1 cellular context compared by ENCODE assay signal in the genomic region with DNA sequence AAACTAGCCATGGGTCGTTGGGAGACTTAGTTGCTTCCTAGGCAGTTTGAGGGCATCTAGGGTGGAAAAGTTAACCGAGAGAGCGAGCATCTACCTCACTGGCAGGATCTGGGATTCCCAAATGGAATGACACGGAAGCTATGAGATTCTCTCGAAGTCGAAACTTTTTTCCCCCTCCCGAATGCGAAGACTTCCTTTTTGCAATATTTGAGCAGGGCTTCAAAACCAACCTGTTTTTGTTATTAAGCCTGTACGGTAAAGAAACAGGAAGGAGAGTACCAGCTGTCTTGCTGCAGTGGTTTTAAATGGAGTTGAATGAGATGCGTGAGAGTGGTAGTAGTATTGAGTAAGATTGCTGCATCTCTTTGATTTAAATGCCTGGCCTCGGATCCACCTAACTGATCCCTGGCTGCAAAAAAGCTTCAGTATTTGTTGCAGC.
TF ChIP-seq lines count a peak whose summit lies in the region.

No MANE protein-coding gene starts in this region.

TF ChIP-seq in HepG2, 621 proteins besides CTCF, POLR2A, EP300 and RAD21 (continued from another document and continues in another):
- TF ChIP-seq, protein P1, sequence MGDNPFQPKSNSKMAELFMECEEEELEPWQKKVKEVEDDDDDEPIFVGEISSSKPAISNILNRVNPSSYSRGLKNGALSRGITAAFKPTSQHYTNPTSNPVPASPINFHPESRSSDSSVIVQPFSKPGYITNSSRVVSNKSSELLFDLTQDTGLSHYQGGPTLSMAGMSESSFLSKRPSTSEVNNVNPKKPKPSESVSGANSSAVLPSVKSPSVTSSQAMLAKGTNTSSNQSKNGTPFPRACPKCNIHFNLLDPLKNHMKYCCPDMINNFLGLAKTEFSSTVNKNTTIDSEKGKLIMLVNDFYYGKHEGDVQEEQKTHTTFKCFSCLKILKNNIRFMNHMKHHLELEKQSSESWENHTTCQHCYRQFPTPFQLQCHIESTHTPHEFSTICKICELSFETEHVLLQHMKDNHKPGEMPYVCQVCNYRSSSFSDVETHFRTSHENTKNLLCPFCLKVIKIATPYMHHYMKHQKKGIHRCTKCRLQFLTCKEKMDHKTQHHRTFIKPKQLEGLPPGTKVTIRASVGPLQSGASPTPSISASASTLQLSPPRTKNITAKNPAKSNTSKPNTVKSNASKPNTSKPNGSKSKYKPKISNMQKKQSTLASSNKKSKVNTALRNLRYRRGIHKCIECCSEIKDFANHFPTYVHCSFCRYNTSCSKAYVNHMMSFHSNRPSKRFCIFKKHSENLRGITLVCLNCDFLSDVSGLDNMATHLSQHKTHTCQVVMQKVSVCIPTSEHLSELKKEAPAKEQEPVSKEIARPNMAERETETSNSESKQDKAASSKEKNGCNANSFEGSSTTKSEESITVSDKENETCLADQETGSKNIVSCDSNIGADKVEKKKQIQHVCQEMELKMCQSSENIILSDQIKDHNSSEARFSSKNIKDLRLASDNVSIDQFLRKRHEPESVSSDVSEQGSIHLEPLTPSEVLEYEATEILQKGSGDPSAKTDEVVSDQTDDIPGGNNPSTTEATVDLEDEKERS (CRISPR knock-in tag; IDR thresholded peaks at IDR 0.05), result no peak
- TF ChIP-seq MIXL1 (CRISPR knock-in tag; IDR thresholded peaks at IDR 0.05), result 0 out of 2 replicates have a peak, but pooled peaks have one; percentile 42
- no peak for TF ChIP-seq ZNF556 (CRISPR knock-in tag; IDR thresholded peaks at IDR 0.05; ENCODE audit: borderline replicate concordance)
- no peak for TF ChIP-seq HNRNPK (IDR thresholded peaks at IDR 0.05; ENCODE audit: low read depth, low read length, poor library complexity, severe bottlenecking)
- TF ChIP-seq HNF4A (CRISPR knock-in tag; IDR thresholded peaks at IDR 0.05), result no peak
- no peak for TF ChIP-seq ZNF296 (CRISPR knock-in tag; conservative IDR thresholded peaks at IDR 0.05)
- TF ChIP-seq, protein P2, sequence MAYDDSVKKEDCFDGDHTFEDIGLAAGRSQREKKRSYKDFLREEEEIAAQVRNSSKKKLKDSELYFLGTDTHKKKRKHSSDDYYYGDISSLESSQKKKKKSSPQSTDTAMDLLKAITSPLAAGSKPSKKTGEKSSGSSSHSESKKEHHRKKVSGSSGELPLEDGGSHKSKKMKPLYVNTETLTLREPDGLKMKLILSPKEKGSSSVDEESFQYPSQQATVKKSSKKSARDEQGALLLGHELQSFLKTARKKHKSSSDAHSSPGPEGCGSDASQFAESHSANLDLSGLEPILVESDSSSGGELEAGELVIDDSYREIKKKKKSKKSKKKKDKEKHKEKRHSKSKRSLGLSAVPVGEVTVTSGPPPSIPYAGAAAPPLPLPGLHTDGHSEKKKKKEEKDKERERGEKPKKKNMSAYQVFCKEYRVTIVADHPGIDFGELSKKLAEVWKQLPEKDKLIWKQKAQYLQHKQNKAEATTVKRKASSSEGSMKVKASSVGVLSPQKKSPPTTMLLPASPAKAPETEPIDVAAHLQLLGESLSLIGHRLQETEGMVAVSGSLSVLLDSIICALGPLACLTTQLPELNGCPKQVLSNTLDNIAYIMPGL (CRISPR knock-in tag; IDR thresholded peaks at IDR 0.05; ENCODE audit: borderline replicate concordance in 1 of 2, low read depth in 1 of 2), result no peak
- TF ChIP-seq ZNF326 (CRISPR knock-in tag; IDR thresholded peaks at IDR 0.05; ENCODE audit: borderline replicate concordance), result no peak
- TF ChIP-seq, protein P3, sequence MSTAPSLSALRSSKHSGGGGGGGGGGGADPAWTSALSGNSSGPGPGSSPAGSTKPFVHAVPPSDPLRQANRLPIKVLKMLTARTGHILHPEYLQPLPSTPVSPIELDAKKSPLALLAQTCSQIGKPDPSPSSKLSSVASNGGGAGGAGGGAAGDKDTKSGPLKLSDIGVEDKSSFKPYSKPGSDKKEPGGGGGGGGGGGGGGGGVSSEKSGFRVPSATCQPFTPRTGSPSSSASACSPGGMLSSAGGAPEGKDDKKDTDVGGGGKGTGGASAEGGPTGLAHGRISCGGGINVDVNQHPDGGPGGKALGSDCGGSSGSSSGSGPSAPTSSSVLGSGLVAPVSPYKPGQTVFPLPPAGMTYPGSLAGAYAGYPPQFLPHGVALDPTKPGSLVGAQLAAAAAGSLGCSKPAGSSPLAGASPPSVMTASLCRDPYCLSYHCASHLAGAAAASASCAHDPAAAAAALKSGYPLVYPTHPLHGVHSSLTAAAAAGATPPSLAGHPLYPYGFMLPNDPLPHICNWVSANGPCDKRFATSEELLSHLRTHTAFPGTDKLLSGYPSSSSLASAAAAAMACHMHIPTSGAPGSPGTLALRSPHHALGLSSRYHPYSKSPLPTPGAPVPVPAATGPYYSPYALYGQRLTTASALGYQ (CRISPR knock-in tag; IDR thresholded peaks at IDR 0.05), result no peak
- TF ChIP-seq PBX3 (CRISPR knock-in tag; IDR thresholded peaks at IDR 0.05; ENCODE audit: borderline replicate concordance), result peak; percentile 30; the same call in 1 of the 2 replicates
- TF ChIP-seq RFX3 (CRISPR knock-in tag; IDR thresholded peaks at IDR 0.05), result no peak
- no peak for TF ChIP-seq ZNF615 (CRISPR knock-in tag; IDR thresholded peaks at IDR 0.05; ENCODE audit: borderline replicate concordance)
- no peak for TF ChIP-seq RORA (CRISPR knock-in tag; IDR thresholded peaks at IDR 0.05)
- TF ChIP-seq, protein P4, sequence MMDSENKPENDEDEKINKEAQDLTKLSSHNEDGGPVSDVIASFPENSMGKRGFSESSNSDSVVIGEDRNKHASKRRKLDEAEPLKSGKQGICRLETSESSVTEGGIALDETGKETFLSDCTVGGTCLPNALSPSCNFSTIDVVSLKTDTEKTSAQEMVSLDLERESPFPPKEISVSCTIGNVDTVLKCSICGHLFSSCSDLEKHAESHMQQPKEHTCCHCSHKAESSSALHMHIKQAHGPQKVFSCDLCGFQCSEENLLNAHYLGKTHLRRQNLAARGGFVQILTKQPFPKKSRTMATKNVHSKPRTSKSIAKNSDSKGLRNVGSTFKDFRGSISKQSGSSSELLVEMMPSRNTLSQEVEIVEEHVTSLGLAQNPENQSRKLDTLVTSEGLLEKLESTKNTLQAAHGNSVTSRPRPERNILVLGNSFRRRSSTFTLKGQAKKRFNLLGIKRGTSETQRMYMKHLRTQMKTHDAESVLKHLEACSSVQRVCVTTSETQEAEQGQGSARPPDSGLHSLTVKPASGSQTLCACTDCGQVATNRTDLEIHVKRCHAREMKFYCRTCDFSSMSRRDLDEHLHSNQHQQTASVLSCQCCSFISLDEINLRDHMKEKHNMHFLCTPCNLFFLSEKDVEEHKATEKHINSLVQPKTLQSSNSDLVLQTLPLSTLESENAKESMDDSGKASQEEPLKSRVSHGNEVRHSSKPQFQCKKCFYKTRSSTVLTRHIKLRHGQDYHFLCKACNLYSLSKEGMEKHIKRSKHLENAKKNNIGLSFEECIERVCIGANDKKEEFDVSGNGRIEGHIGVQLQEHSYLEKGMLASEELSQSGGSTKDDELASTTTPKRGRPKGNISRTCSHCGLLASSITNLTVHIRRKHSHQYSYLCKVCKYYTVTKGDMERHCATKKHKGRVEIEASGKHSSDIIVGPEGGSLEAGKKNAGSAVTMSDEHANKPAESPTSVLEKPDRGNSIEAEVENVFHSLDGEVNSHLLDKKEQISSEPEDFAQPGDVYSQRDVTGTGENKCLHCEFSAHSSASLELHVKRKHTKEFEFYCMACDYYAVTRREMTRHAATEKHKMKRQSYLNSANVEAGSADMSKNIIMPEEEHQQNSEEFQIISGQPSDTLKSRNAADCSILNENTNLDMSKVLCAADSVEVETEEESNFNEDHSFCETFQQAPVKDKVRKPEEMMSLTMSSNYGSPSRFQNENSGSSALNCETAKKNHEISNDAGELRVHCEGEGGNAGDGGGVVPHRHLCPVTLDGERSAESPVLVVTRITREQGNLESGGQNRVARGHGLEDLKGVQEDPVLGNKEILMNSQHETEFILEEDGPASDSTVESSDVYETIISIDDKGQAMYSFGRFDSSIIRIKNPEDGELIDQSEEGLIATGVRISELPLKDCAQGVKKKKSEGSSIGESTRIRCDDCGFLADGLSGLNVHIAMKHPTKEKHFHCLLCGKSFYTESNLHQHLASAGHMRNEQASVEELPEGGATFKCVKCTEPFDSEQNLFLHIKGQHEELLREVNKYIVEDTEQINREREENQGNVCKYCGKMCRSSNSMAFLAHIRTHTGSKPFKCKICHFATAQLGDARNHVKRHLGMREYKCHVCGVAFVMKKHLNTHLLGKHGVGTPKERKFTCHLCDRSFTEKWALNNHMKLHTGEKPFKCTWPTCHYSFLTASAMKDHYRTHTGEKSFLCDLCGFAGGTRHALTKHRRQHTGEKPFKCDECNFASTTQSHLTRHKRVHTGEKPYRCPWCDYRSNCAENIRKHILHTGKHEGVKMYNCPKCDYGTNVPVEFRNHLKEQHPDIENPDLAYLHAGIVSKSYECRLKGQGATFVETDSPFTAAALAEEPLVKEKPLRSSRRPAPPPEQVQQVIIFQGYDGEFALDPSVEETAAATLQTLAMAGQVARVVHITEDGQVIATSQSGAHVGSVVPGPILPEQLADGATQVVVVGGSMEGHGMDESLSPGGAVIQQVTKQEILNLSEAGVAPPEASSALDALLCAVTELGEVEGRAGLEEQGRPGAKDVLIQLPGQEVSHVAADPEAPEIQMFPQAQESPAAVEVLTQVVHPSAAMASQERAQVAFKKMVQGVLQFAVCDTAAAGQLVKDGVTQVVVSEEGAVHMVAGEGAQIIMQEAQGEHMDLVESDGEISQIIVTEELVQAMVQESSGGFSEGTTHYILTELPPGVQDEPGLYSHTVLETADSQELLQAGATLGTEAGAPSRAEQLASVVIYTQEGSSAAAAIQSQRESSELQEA (CRISPR knock-in tag; IDR thresholded peaks at IDR 0.05; ENCODE audit: not compliant biosample characterization), result no peak
- no peak for TF ChIP-seq ZNF543 (CRISPR knock-in tag; IDR thresholded peaks at IDR 0.05)
- TF ChIP-seq, protein P5, sequence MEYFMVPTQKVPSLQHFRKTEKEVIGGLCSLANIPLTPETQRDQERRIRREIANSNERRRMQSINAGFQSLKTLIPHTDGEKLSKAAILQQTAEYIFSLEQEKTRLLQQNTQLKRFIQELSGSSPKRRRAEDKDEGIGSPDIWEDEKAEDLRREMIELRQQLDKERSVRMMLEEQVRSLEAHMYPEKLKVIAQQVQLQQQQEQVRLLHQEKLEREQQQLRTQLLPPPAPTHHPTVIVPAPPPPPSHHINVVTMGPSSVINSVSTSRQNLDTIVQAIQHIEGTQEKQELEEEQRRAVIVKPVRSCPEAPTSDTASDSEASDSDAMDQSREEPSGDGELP (IDR thresholded peaks at IDR 0.05; ENCODE audit: borderline replicate concordance, low read depth), result no peak
- no peak; the same call in 1 of the 2 replicates for TF ChIP-seq ZNF274 (CRISPR knock-in tag; IDR thresholded peaks at IDR 0.05)
- TF ChIP-seq RFXAP (CRISPR knock-in tag; IDR thresholded peaks at IDR 0.05; ENCODE audit: borderline replicate concordance), result no peak
- TF ChIP-seq HINFP (CRISPR knock-in tag; IDR thresholded peaks at IDR 0.05; ENCODE audit: low read depth), result no peak
- no peak for TF ChIP-seq ZNF616 (CRISPR knock-in tag; IDR thresholded peaks at IDR 0.05; ENCODE audit: low read depth)
- no peak for TF ChIP-seq ZFP36L1 (CRISPR knock-in tag; IDR thresholded peaks at IDR 0.05)
- no peak for TF ChIP-seq PRPF4 (IDR thresholded peaks at IDR 0.05; ENCODE audit: low read depth, low read length, poor library complexity, severe bottlenecking)
- TF ChIP-seq ZBTB20 (CRISPR knock-in tag; IDR thresholded peaks at IDR 0.05; ENCODE audit: borderline replicate concordance, low read depth), result no peak
- TF ChIP-seq CENPBD1 (CRISPR knock-in tag; IDR thresholded peaks at IDR 0.05; ENCODE audit: borderline replicate concordance, low read depth), result no peak
- no peak for TF ChIP-seq CHD2 (IDR thresholded peaks at IDR 0.05; ENCODE audit: low read depth, low read length)
- no peak for TF ChIP-seq ZSCAN31 (CRISPR knock-in tag; IDR thresholded peaks at IDR 0.05; ENCODE audit: low read depth)
- TF ChIP-seq ZNF260 (CRISPR knock-in tag; IDR thresholded peaks at IDR 0.05; ENCODE audit: borderline replicate concordance, low read depth), result no peak
- no peak for TF ChIP-seq ERF (CRISPR knock-in tag; IDR thresholded peaks at IDR 0.05)
- TF ChIP-seq ZNF740 (CRISPR knock-in tag; IDR thresholded peaks at IDR 0.05), result no peak
- TF ChIP-seq PAX8 (CRISPR knock-in tag; IDR thresholded peaks at IDR 0.05; ENCODE audit: borderline replicate concordance), result no peak
- TF ChIP-seq CBFB (CRISPR knock-in tag; IDR thresholded peaks at IDR 0.05), result no peak
- TF ChIP-seq KAT2B (IDR thresholded peaks at IDR 0.05; ENCODE audit: borderline replicate concordance, low read depth, low read length), result no peak
- TF ChIP-seq TOE1 (CRISPR knock-in tag; IDR thresholded peaks at IDR 0.05), result no peak
- peak; percentile 66 for TF ChIP-seq SAP130 (CRISPR knock-in tag; IDR thresholded peaks at IDR 0.05; ENCODE audit: low read depth)
- TF ChIP-seq ZNF263 (CRISPR knock-in tag; IDR thresholded peaks at IDR 0.05), result no peak
- TF ChIP-seq ZFY (CRISPR knock-in tag; IDR thresholded peaks at IDR 0.05), result no peak; the same call in 1 of the 2 replicates
- TF ChIP-seq KLF9 (CRISPR knock-in tag; IDR thresholded peaks at IDR 0.05; ENCODE audit: low read depth), result no peak
- TF ChIP-seq TARDBP (CRISPR knock-in tag; IDR thresholded peaks at IDR 0.05), result no peak
- TF ChIP-seq, protein P6, sequence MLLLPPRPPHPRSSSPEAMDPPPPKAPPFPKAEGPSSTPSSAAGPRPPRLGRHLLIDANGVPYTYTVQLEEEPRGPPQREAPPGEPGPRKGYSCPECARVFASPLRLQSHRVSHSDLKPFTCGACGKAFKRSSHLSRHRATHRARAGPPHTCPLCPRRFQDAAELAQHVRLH (CRISPR knock-in tag; IDR thresholded peaks at IDR 0.05; ENCODE audit: borderline replicate concordance, low read depth), result no peak
- no peak for TF ChIP-seq PPARG (CRISPR knock-in tag; conservative IDR thresholded peaks at IDR 0.05)
- TF ChIP-seq KLF11 (CRISPR knock-in tag; IDR thresholded peaks at IDR 0.05), result no peak
- peak; percentile 4; the same call in 1 of the 2 replicates for TF ChIP-seq FOSL2 (CRISPR knock-in tag; IDR thresholded peaks at IDR 0.05)
